18 cellular contexts compared by ENCODE assay signal in the genomic region with DNA sequence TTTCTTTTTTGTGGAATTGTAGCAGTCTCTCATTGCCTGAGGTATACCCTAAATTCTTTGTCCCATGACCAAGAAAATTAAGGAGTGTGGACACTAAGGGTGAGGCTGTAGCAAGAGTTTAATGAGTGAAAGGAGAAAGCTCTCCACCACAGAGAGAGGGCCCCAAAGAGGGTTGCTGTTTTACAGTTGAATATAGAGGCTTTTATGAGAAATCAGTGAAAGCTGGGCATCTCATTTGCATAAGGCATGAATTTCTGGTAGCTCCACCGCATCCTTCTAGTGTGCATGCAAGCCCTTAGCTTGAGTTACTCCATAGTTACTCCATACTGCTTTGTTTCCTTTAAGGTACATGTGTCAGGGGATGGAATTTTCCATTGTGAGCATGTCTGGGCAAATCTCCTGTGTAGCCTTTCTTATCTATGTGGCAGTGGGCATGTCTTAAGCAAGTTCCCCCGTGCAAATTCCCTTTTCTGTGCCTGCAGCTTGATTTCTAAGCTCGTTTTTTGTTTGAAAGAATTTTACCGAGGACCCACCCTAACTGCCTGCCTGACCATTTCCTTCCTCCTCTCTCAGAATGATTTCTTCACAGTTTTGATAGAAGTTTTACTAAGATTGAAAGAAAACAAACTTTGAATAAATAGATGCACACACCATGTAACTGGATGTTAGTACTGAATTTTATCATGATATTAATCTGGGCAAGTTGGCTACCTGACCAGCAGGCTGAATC.
"Had no signal": no experiment of that assay in that cellular context is flagged by ENCODE, and none has a peak within 500 bp of the region (broad histone marks: within the 10 kb centered on the region; RNA-seq: fewer than 3 reads in every experiment).

No MANE protein-coding gene starts in this region.

- ATAC-seq: activated CD8-positive, alpha-beta memory T cell treated with anti-CD3 and anti-CD28 coated beads, Interleukin-2, amount 10 ng/mL, durations not matched to agents 7 days and 5 days; body of pancreas; left lung; stimulated activated naive B cell treated with anti-CD40 and anti-IgM and Interleukin-4, amounts not matched to agents 10 μg/mL and 1 μg/mL and 100 μg/mL, for 72 hours had no signal

- H3K4me3 Mint-ChIP-seq: activated B cell treated with CpG ODN at 0.5 μM for 24 hours; activated CD4-positive, alpha-beta memory T cell treated with anti-CD3 and anti-CD28 coated beads, Interleukin-2, amount 10 ng/mL, durations not matched to agents 7 days and 5 days; activated CD8-positive, alpha-beta memory T cell treated with anti-CD3 and anti-CD28 coated beads, Interleukin-2, amount 10 ng/mL, durations not matched to agents 7 days and 5 days; activated naive CD8-positive, alpha-beta T cell treated with anti-CD3 and anti-CD28 coated beads, Interleukin-2, amount 10 ng/mL, durations not matched to agents 7 days and 5 days; endodermal cell; neural crest cell; stimulated activated naive B cell treated with anti-CD40 and anti-IgM and Interleukin-4, amounts not matched to agents 10 μg/mL and 1 μg/mL and 100 μg/mL, for 72 hours had no signal

- H3K27me3 Mint-ChIP-seq: activated B cell treated with CpG ODN at 0.5 μM for 24 hours; activated CD4-positive, alpha-beta memory T cell treated with anti-CD3 and anti-CD28 coated beads, Interleukin-2, amount 10 ng/mL, durations not matched to agents 7 days and 5 days; activated CD8-positive, alpha-beta memory T cell treated with anti-CD3 and anti-CD28 coated beads, Interleukin-2, amount 10 ng/mL, durations not matched to agents 7 days and 5 days; activated naive CD8-positive, alpha-beta T cell treated with anti-CD3 and anti-CD28 coated beads, Interleukin-2, amount 10 ng/mL, durations not matched to agents 7 days and 5 days; stimulated activated naive B cell treated with anti-CD40 and anti-IgM and Interleukin-4, amounts not matched to agents 10 μg/mL and 1 μg/mL and 100 μg/mL, for 72 hours had no signal

- H3K4me3 ChIP-seq: body of pancreas, left lung had no signal

- H3K4me1 Mint-ChIP-seq: activated B cell treated with CpG ODN at 0.5 μM for 24 hours; activated CD4-positive, alpha-beta memory T cell treated with anti-CD3 and anti-CD28 coated beads, Interleukin-2, amount 10 ng/mL, durations not matched to agents 7 days and 5 days; activated CD8-positive, alpha-beta memory T cell treated with anti-CD3 and anti-CD28 coated beads, Interleukin-2, amount 10 ng/mL, durations not matched to agents 7 days and 5 days; activated naive CD8-positive, alpha-beta T cell treated with anti-CD3 and anti-CD28 coated beads, Interleukin-2, amount 10 ng/mL, durations not matched to agents 7 days and 5 days; endodermal cell; neural crest cell; stimulated activated naive B cell treated with anti-CD40 and anti-IgM and Interleukin-4, amounts not matched to agents 10 μg/mL and 1 μg/mL and 100 μg/mL, for 72 hours had no signal

- H3K36me3 ChIP-seq: left lung had no signal

- DNase-seq: activated B cell treated with CpG ODN at 0.5 μM for 24 hours; activated CD4-positive, alpha-beta memory T cell treated with anti-CD3 and anti-CD28 coated beads, Interleukin-2, amount 10 ng/mL, durations not matched to agents 7 days and 5 days; activated CD4-positive, alpha-beta T cell treated with anti-CD3 and anti-CD28 coated beads for 48 hours; activated CD8-positive, alpha-beta memory T cell treated with anti-CD3 and anti-CD28 coated beads, Interleukin-2, amount 10 ng/mL, durations not matched to agents 7 days and 5 days; activated naive CD8-positive, alpha-beta T cell treated with anti-CD3 and anti-CD28 coated beads, Interleukin-2, amount 10 ng/mL, durations not matched to agents 7 days and 5 days; amygdala; body of pancreas; central memory CD4-positive, alpha-beta T cell; endodermal cell; erythroblast; hypothalamus; kidney; left lung; retina; stimulated activated naive B cell treated with anti-CD40 and anti-IgM and Interleukin-4, amounts not matched to agents 10 μg/mL and 1 μg/mL and 100 μg/mL, for 72 hours had no signal

- H3K27ac ChIP-seq: body of pancreas, left lung had no signal

- FAIRE-seq: colon, frontal cortex, kidney had no signal

- H3K27ac Mint-ChIP-seq: activated B cell treated with CpG ODN at 0.5 μM for 24 hours; activated CD4-positive, alpha-beta memory T cell treated with anti-CD3 and anti-CD28 coated beads, Interleukin-2, amount 10 ng/mL, durations not matched to agents 7 days and 5 days; activated CD8-positive, alpha-beta memory T cell treated with anti-CD3 and anti-CD28 coated beads, Interleukin-2, amount 10 ng/mL, durations not matched to agents 7 days and 5 days; activated naive CD8-positive, alpha-beta T cell treated with anti-CD3 and anti-CD28 coated beads, Interleukin-2, amount 10 ng/mL, durations not matched to agents 7 days and 5 days; endodermal cell; stimulated activated naive B cell treated with anti-CD40 and anti-IgM and Interleukin-4, amounts not matched to agents 10 μg/mL and 1 μg/mL and 100 μg/mL, for 72 hours had no signal

- H3K4me1 ChIP-seq: body of pancreas, left lung had no signal

- H3K27me3 ChIP-seq: body of pancreas, left lung had no signal

- H3K36me3 Mint-ChIP-seq: activated CD8-positive, alpha-beta memory T cell treated with anti-CD3 and anti-CD28 coated beads, Interleukin-2, amount 10 ng/mL, durations not matched to agents 7 days and 5 days; stimulated activated naive B cell treated with anti-CD40 and anti-IgM and Interleukin-4, amounts not matched to agents 10 μg/mL and 1 μg/mL and 100 μg/mL, for 72 hours had no signal
